ENCODE assay signal across 1 cellular context in the genomic region with DNA sequence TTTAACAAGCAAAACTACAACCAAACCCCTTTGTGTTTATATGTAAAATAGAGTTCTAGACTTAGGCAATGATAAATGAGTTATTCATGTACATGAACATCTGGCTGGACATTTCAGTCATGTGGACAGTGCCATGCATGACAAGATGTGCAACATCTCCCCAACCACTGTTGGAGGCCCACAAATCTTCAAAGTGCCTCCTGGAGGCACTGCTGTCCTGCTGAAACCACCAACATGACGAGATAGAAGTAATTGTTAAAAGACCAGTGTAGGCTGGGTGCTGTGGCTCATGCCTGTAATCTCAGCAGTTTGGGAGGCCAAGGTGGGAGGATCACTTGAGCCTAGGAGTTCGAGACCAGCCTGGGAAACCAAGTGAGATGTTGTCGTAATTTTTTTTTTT.
TF ChIP-seq lines count a peak whose summit lies in the region.

No MANE protein-coding gene starts in this region.

TF ChIP-seq in GM12878, 131 proteins besides CTCF, POLR2A, EP300 and RAD21:
- TF ChIP-seq EGR1 (IDR thresholded peaks at IDR 0.05; ENCODE audit: borderline replicate concordance in 1 of 2, low read depth in 2 of 2, low read length in 2 of 2), result no peak
- no peak for TF ChIP-seq KAT2A (conservative IDR thresholded peaks at IDR 0.05; ENCODE audit: control insufficient read depth, low read depth, low read length)
- no peak for TF ChIP-seq PAX8 (IDR thresholded peaks at IDR 0.05)
- no peak for TF ChIP-seq ZZZ3 (IDR thresholded peaks at IDR 0.05; ENCODE audit: control insufficient read depth, insufficient read length, low read depth)
- TF ChIP-seq POU2F2 (IDR thresholded peaks at IDR 0.05; ENCODE audit: borderline replicate concordance, low read depth, low read length), result no peak
- no peak for TF ChIP-seq BCL11A (IDR thresholded peaks at IDR 0.05; ENCODE audit: low read depth, low read length)
- TF ChIP-seq, protein P1, sequence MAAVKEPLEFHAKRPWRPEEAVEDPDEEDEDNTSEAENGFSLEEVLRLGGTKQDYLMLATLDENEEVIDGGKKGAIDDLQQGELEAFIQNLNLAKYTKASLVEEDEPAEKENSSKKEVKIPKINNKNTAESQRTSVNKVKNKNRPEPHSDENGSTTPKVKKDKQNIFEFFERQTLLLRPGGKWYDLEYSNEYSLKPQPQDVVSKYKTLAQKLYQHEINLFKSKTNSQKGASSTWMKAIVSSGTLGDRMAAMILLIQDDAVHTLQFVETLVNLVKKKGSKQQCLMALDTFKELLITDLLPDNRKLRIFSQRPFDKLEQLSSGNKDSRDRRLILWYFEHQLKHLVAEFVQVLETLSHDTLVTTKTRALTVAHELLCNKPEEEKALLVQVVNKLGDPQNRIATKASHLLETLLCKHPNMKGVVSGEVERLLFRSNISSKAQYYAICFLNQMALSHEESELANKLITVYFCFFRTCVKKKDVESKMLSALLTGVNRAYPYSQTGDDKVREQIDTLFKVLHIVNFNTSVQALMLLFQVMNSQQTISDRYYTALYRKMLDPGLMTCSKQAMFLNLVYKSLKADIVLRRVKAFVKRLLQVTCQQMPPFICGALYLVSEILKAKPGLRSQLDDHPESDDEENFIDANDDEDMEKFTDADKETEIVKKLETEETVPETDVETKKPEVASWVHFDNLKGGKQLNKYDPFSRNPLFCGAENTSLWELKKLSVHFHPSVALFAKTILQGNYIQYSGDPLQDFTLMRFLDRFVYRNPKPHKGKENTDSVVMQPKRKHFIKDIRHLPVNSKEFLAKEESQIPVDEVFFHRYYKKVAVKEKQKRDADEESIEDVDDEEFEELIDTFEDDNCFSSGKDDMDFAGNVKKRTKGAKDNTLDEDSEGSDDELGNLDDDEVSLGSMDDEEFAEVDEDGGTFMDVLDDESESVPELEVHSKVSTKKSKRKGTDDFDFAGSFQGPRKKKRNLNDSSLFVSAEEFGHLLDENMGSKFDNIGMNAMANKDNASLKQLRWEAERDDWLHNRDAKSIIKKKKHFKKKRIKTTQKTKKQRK (IDR thresholded peaks at IDR 0.05; ENCODE audit: low read depth, low read length), result no peak
- TF ChIP-seq, protein P2, sequence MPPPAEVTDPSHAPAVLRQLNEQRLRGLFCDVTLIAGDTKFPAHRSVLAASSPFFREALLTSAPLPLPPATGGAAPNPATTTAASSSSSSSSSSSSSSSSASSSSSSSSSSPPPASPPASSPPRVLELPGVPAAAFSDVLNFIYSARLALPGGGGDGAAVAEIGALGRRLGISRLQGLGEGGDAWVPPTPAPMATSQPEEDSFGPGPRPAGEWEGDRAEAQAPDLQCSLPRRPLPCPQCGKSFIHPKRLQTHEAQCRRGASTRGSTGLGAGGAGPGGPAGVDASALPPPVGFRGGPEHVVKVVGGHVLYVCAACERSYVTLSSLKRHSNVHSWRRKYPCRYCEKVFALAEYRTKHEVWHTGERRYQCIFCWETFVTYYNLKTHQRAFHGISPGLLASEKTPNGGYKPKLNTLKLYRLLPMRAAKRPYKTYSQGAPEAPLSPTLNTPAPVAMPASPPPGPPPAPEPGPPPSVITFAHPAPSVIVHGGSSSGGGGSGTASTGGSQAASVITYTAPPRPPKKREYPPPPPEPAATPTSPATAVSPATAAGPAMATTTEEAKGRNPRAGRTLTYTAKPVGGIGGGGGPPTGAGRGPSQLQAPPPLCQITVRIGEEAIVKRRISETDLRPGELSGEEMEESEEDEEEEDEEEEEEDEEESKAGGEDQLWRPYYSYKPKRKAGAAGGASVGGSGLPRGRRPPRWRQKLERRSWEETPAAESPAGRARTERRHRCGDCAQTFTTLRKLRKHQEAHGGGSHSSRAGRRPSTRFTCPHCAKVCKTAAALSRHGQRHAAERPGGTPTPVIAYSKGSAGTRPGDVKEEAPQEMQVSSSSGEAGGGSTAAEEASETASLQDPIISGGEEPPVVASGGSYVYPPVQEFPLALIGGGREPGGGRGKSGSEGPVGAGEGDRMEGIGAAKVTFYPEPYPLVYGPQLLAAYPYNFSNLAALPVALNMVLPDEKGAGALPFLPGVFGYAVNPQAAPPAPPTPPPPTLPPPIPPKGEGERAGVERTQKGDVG (CRISPR knock-in tag; IDR thresholded peaks at IDR 0.05), result no peak
- no peak for TF ChIP-seq MEF2A (IDR thresholded peaks at IDR 0.05; ENCODE audit: insufficient read depth, low read depth, low read length)
- TF ChIP-seq MTA2 (IDR thresholded peaks at IDR 0.05; ENCODE audit: low read depth), result no peak
- TF ChIP-seq LARP7 (IDR thresholded peaks at IDR 0.05), result no peak
- TF ChIP-seq ZSCAN29 (IDR thresholded peaks at IDR 0.05), result no peak
